ENCODE assay signal across 1 cellular context in genomic region chr2:166229678-166230023, GRCh38.
TF ChIP-seq lines count a peak whose summit lies in the region.

No MANE protein-coding gene starts in this region.

TF ChIP-seq in HepG2, 621 proteins besides CTCF, POLR2A, EP300 and RAD21 (continued from another document and continues in another):
- TF ChIP-seq ZNF503 (CRISPR knock-in tag; IDR thresholded peaks at IDR 0.05) (peak; percentile 41; the same call in 1 of the 2 replicates), PPARG (CRISPR knock-in tag; conservative IDR thresholded peaks at IDR 0.05) (no peak), GATAD2A (CRISPR knock-in tag; IDR thresholded peaks at IDR 0.05) (peak; percentile 54; the same call in 1 of the 2 replicates), PRDM15 (CRISPR knock-in tag; IDR thresholded peaks at IDR 0.05) (peak; percentile 94), NR2F1 (CRISPR knock-in tag; IDR thresholded peaks at IDR 0.05) (no peak), KDM6A (CRISPR knock-in tag; IDR thresholded peaks at IDR 0.05; ENCODE audit: low read depth) (peak; percentile 80; the same call in 1 of the 2 replicates), ZFP41 (CRISPR knock-in tag; IDR thresholded peaks at IDR 0.05; ENCODE audit: borderline replicate concordance) (no peak), KDM3A (CRISPR knock-in tag; IDR thresholded peaks at IDR 0.05; ENCODE audit: low read depth) (0 out of 2 replicates have a peak, but pooled peaks have one; percentile 3), HNRNPUL1 (IDR thresholded peaks at IDR 0.05; ENCODE audit: low read depth, low read length) (peak; percentile 69), ZFP90 (CRISPR knock-in tag; IDR thresholded peaks at IDR 0.05; ENCODE audit: borderline replicate concordance) (0 out of 2 replicates have a peak, but pooled peaks have one; percentile 4), ONECUT2 (CRISPR knock-in tag; IDR thresholded peaks at IDR 0.05) (peak; percentile 56), MIER3 (CRISPR knock-in tag; IDR thresholded peaks at IDR 0.05; ENCODE audit: borderline replicate concordance) (peak; percentile 14; the same call in 1 of the 2 replicates), FOXA3 (CRISPR knock-in tag; IDR thresholded peaks at IDR 0.05) (peak; percentile 78; the same call in 1 of the 2 replicates), KLF6 (CRISPR knock-in tag; IDR thresholded peaks at IDR 0.05) (no peak), ZNF576 (CRISPR knock-in tag; IDR thresholded peaks at IDR 0.05) (no peak), CREBL2 (CRISPR knock-in tag; IDR thresholded peaks at IDR 0.05; ENCODE audit: borderline replicate concordance) (no peak), HNRNPLL (IDR thresholded peaks at IDR 0.05; ENCODE audit: low read depth, low read length, poor library complexity, severe bottlenecking) (no peak), ZNF816 (CRISPR knock-in tag; IDR thresholded peaks at IDR 0.05; ENCODE audit: borderline replicate concordance) (0 out of 2 replicates have a peak, but pooled peaks have one; percentile 54), CC2D1A (CRISPR knock-in tag; IDR thresholded peaks at IDR 0.05) (no peak), BRD4 (CRISPR knock-in tag; IDR thresholded peaks at IDR 0.05) (no peak), DRAP1 (CRISPR knock-in tag; IDR thresholded peaks at IDR 0.05) (no peak), DNMT3B (CRISPR knock-in tag; conservative IDR thresholded peaks at IDR 0.05) (0 out of 2 replicates have a peak, but pooled peaks have one; percentile 13), TBX3 (IDR thresholded peaks at IDR 0.05; ENCODE audit: borderline replicate concordance) (peak; percentile 61; the same call in 1 of the 2 replicates), HNF1A (IDR thresholded peaks at IDR 0.05; ENCODE audit: low read depth) (peak; percentile 90; the same call in 1 of the 2 replicates), HNF1A (CRISPR knock-in tag; IDR thresholded peaks at IDR 0.05; ENCODE audit: borderline replicate concordance) (no peak), ARID3A (IDR thresholded peaks at IDR 0.05; ENCODE audit: low read depth, low read length) (peak; percentile 24), TFAP4 (IDR thresholded peaks at IDR 0.05; ENCODE audit: borderline replicate concordance, low read depth) (no peak), MAFK (conservative IDR thresholded peaks at IDR 0.05 in 1 of 2, IDR thresholded peaks at IDR 0.05 in 1 of 2; ENCODE audit: low read length in 2 of 2) (peak in 1 of 2 experiments; percentile 6; a peak in 1 of 4 replicates), SMAD1 (CRISPR knock-in tag; IDR thresholded peaks at IDR 0.05; ENCODE audit: borderline replicate concordance, low read depth) (no peak), HOXA3 (CRISPR knock-in tag; IDR thresholded peaks at IDR 0.05) (0 out of 2 replicates have a peak, but pooled peaks have one; percentile 8), ZNF773 (CRISPR knock-in tag; IDR thresholded peaks at IDR 0.05; ENCODE audit: borderline replicate concordance) (no peak), ATF7 (IDR thresholded peaks at IDR 0.05) (no peak), ATF7 (CRISPR knock-in tag; IDR thresholded peaks at IDR 0.05) (no peak), KLF12 (CRISPR knock-in tag; IDR thresholded peaks at IDR 0.05; ENCODE audit: borderline replicate concordance) (no peak), ZFX (CRISPR knock-in tag; IDR thresholded peaks at IDR 0.05; ENCODE audit: low read depth) (no peak), ZSCAN12 (CRISPR knock-in tag; IDR thresholded peaks at IDR 0.05) (0 out of 2 replicates have a peak, but pooled peaks have one; percentile 43), GABPA (IDR thresholded peaks at IDR 0.05; ENCODE audit: low read depth, low read length) (no peak), GABPA (CRISPR knock-in tag; IDR thresholded peaks at IDR 0.05; ENCODE audit: low read depth) (no peak), ZBED4 (CRISPR knock-in tag; IDR thresholded peaks at IDR 0.05; ENCODE audit: borderline replicate concordance) (0 out of 2 replicates have a peak, but pooled peaks have one; percentile 10), HOXA5 (CRISPR knock-in tag; IDR thresholded peaks at IDR 0.05) (peak; percentile 4; the same call in 1 of the 2 replicates), ZNF670 (CRISPR knock-in tag; IDR thresholded peaks at IDR 0.05; ENCODE audit: borderline replicate concordance) (0 out of 2 replicates have a peak, but pooled peaks have one; percentile 21), ZNF800 (CRISPR knock-in tag; IDR thresholded peaks at IDR 0.05) (peak; percentile 10; the same call in 1 of the 2 replicates)
